In the genomic region with DNA sequence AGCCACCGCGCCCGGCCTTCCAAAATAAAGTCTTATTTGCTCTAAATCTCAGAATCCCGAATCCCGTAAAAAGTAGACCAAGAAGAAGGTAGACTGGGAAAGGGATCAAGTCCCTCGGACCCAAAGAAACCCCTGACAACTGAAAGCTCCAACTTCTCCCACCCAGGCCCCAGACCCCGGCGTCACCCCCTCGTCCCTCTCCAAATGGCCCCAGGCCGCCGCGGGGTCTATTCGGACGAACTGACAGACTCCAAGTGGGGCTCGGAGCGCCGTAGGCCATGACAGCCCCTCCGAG, we compare ENCODE assay signal across 8 cellular contexts. TPM values are rescaled to one million over a fixed set of nuclear protein-coding genes. Genes with fewer than 3 reads are reported as not detected.
A peak's percentile ranks its signal among the peaks of the same experiment; 100 is the strongest.
DNase-seq lines count a peak whose midpoint lies in the region; ATAC-seq and TF ChIP-seq lines count a peak whose summit lies in the region.

No MANE protein-coding gene starts in this region.

- H3K4me1 ChIP-seq in lower lobe of right lung (peaks cover 33% of the 10 kb centered on the region), upper lobe of left lung (peaks cover 28 to 54% (median 37%) of the 10 kb centered on the region in 4 donors)

- peak overlapping the region; percentile 89 for H3K27ac ChIP-seq in lower lobe of right lung
- H3K27ac ChIP-seq in upper lobe of left lung = peak overlapping the region; percentile 89 to 92 (median 91)

- no peaks in the 10 kb centered on the region for H3K27me3 Mint-ChIP-seq in activated naive CD4-positive, alpha-beta T cell treated with anti-CD3 and anti-CD28 coated beads for 36 hours (ENCODE audit: low read depth)

- H3K9me3 Mint-ChIP-seq in activated naive CD4-positive, alpha-beta T cell treated with anti-CD3 and anti-CD28 coated beads for 36 hours = peaks cover 3% of the 10 kb centered on the region

- H3K4me1 Mint-ChIP-seq in activated naive CD4-positive, alpha-beta T cell treated with anti-CD3 and anti-CD28 coated beads for 36 hours (ENCODE audit: low read depth) = peaks cover 35% of the 10 kb centered on the region

- 1 to 10% methylated on average over 4 to 18 of the region's 18 CpGs for WGBS in upper lobe of left lung, 2 donors

- H3K4me3 Mint-ChIP-seq in activated naive CD4-positive, alpha-beta T cell treated with anti-CD3 and anti-CD28 coated beads for 36 hours = peak overlapping the region; percentile 100

- peak overlapping the region; percentile 94 for H3K4me3 ChIP-seq in lower lobe of right lung
- H3K4me3 ChIP-seq in upper lobe of left lung = peak overlapping the region; percentile 77 to 97 (median 82)

- H3K27me3 ChIP-seq in lower lobe of right lung (ENCODE audit: low read depth) = no peaks in the 10 kb centered on the region
- H3K27me3 ChIP-seq in upper lobe of left lung = no peaks in the 10 kb centered on the region

- peaks cover 16% of the 10 kb centered on the region for H3K36me3 ChIP-seq in lower lobe of right lung
- H3K36me3 ChIP-seq in upper lobe of left lung = peaks cover 0 to 5% (median 0%) of the 10 kb centered on the region in 4 donors

- H3K27ac Mint-ChIP-seq in activated naive CD4-positive, alpha-beta T cell treated with anti-CD3 and anti-CD28 coated beads for 36 hours = peak overlapping the region; percentile 100

- TF ChIP-seq EP300 in upper lobe of left lung (IDR thresholded peaks at IDR 0.05) = no peak

- intact Hi-C loops in activated naive CD4-positive, alpha-beta T cell treated with anti-CD3 and anti-CD28 coated beads for 36 hours (cut with micrococcal nuclease) = loop anchor here (1.0 to 2.0 kb wide), 7 partner anchors 12 to 281 kb away; a partner anchor contains a TSS
- intact Hi-C loops in lower lobe of right lung (cut with DNase I) = no loop called here

- CTCF ChIA-PET in activated naive CD4-positive, alpha-beta T cell treated with anti-CD3 and anti-CD28 coated beads for 36 hours (lab: Charles Lee) = interaction anchor here (0.8 kb wide), 1 partner anchor 54 kb away, joined by 3 read pairs; no protein-coding TSS in a partner anchor

- H3K9me3 ChIP-seq in lower lobe of right lung = no peaks in the 10 kb centered on the region
- H3K9me3 ChIP-seq in upper lobe of left lung = no peaks in the 10 kb centered on the region

- TF ChIP-seq POLR2A in upper lobe of left lung (IDR thresholded peaks at IDR 0.05) = no peak

- DNase-seq in activated naive CD4-positive, alpha-beta T cell treated with anti-CD3 and anti-CD28 coated beads for 36 hours = no peak
- DNase-seq in activated naive CD4-positive, alpha-beta T cell (lab: John Stamatoyannopoulos, UW) = no peak
- DNase-seq in astrocyte of the hippocampus (ENCODE audit: low read depth, low spot score) (peak; percentile 48), lower lobe of right lung (no peak), upper lobe of left lung (no peak), foreskin melanocyte (no peak)
- no peak for DNase-seq in activated CD8-positive, alpha-beta memory T cell treated with anti-CD3 and anti-CD28 coated beads, Interleukin-2, amount 50 U/mL, for 48 hours

- ATAC-seq in lower lobe of right lung = no peak
- no peak for ATAC-seq in upper lobe of left lung (ENCODE audit: low FRiP score in 2 of 2)
- no peak for ATAC-seq in GM18873 (IDR thresholded peaks at IDR 0.05; ENCODE audit: low FRiP score, unreplicated experiment)

- peaks cover 38% of the 10 kb centered on the region for H3K36me3 Mint-ChIP-seq in activated naive CD4-positive, alpha-beta T cell treated with anti-CD3 and anti-CD28 coated beads for 36 hours (ENCODE audit: low read depth)

- TF ChIP-seq CTCF in lower lobe of right lung (IDR thresholded peaks at IDR 0.05) (no peak), upper lobe of left lung (IDR thresholded peaks at IDR 0.05) (no peak)

RNA-seq across cellular contexts. Expression of a gene that starts 0.5 kb away (rescaled TPM):
- total RNA-seq in activated naive CD4-positive, alpha-beta T cell treated with anti-CD3 and anti-CD28 coated beads for 36 hours = 100 to 1,000 TPM; 219 to 227 TPM
- total RNA-seq in lower lobe of right lung (59.3 TPM), upper lobe of left lung (100 to 1,000 TPM in 2 of 6 donors, 10 to 100 TPM in 4; 47.6 to 189 (median 86.0) TPM)

RNA-seq across cellular contexts. Expression of a gene that starts 14.4 kb away (rescaled TPM):
- total RNA-seq in activated naive CD4-positive, alpha-beta T cell treated with anti-CD3 and anti-CD28 coated beads for 36 hours = 100 to 1,000 TPM; 159 to 164 TPM
- total RNA-seq in lower lobe of right lung (147 TPM), upper lobe of left lung (100 to 1,000 TPM in 5 of 6 donors, 10 to 100 TPM in 1; 95.2 to 278 (median 200) TPM)

RNA-seq across cellular contexts. Expression of a gene that starts 37.4 kb away (rescaled TPM):
- total RNA-seq in activated naive CD4-positive, alpha-beta T cell treated with anti-CD3 and anti-CD28 coated beads for 36 hours = 100 to 1,000 TPM; 173 to 187 TPM
- 239 TPM for total RNA-seq in lower lobe of right lung
- 100 to 1,000 TPM; 123 to 259 (median 227) TPM for total RNA-seq in upper lobe of left lung

RNA-seq across cellular contexts. Expression of a gene that starts 56.5 kb away (rescaled TPM):
- total RNA-seq in activated naive CD4-positive, alpha-beta T cell treated with anti-CD3 and anti-CD28 coated beads for 36 hours = not detected
- total RNA-seq in lower lobe of right lung = 0.62 TPM
- total RNA-seq in upper lobe of left lung = 1 to 10 TPM in 2 of 6 donors, under 1 TPM in 1, not detected in 3; 0.59 to 3.9 (median 1.7) TPM
